ENCODE assay signal across 6 cellular contexts in genomic region chr5:71807909-71808308, GRCh38.
"Had no signal": no experiment of that assay in that cellular context is flagged by ENCODE, and none has a peak within 500 bp of the region (broad histone marks: within the 10 kb centered on the region; RNA-seq: fewer than 3 reads in every experiment).

No MANE protein-coding gene starts in this region.

- ATAC-seq: HCT116, K562 had no signal

- DNase-seq: GM23248, IMR-90, KG1 had no signal

- H3K27ac ChIP-seq: GM23248 had no signal

- H2AFZ ChIP-seq: GM23248 had no signal

- H3K9ac ChIP-seq: GM23248 had no signal

- H3K9me3 ChIP-seq: HAP-1 had no signal
